ENCODE assay signal across 8 cellular contexts in genomic region chr10:7407368-7408002, GRCh38. TPM values are rescaled to one million over a fixed set of nuclear protein-coding genes. Genes with fewer than 3 reads are reported as not detected.
A peak's percentile ranks its signal among the peaks of the same experiment; 100 is the strongest.
DNase-seq lines count a peak whose midpoint lies in the region; ATAC-seq and TF ChIP-seq lines count a peak whose summit lies in the region.

No MANE protein-coding gene starts in this region.

- H3K27me3 ChIP-seq in breast epithelium (peaks cover 0 to 11% of the 10 kb centered on the region in 2 donors), mucosa of stomach (ENCODE audit: control insufficient read depth, insufficient read depth, low read length) (peaks cover 50% of the 10 kb centered on the region), upper lobe of right lung (peaks cover 13% of the 10 kb centered on the region)

- no peaks in the 10 kb centered on the region for H3K9me3 ChIP-seq in breast epithelium
- no peaks in the 10 kb centered on the region for H3K9me3 ChIP-seq in mucosa of stomach (ENCODE audit: control insufficient read depth, low read length)
- H3K9me3 ChIP-seq in upper lobe of right lung = no peaks in the 10 kb centered on the region
- H3K9me3 ChIP-seq in OCI-LY7 (ENCODE audit: low read length) = no peaks in the 10 kb centered on the region

- peaks cover 9% of the 10 kb centered on the region for H3K4me1 Mint-ChIP-seq in MCF 10A (ENCODE audit: insufficient read depth, unreplicated experiment)

- H3K36me3 ChIP-seq in breast epithelium (no peaks in the 10 kb centered on the region), mucosa of stomach (ENCODE audit: control insufficient read depth, insufficient read depth, low read length) (no peaks in the 10 kb centered on the region), upper lobe of right lung (no peaks in the 10 kb centered on the region), OCI-LY7 (ENCODE audit: insufficient read depth, low read length) (no peaks in the 10 kb centered on the region)

- H3K4me2 ChIP-seq in OCI-LY7 (ENCODE audit: low read length) = no peak overlapping the region

- H3K9ac ChIP-seq in mucosa of stomach (ENCODE audit: low read length) = peak overlapping the region; percentile 53

- no peak for TF ChIP-seq CTCF in breast epithelium (IDR thresholded peaks at IDR 0.05)
- no peak for TF ChIP-seq CTCF in MCF 10A (IDR thresholded peaks at IDR 0.05; ENCODE audit: unreplicated experiment)
- no peak for TF ChIP-seq CTCF in coronary artery (IDR thresholded peaks at IDR 0.05)
- TF ChIP-seq CTCF in upper lobe of right lung (IDR thresholded peaks at IDR 0.05) = no peak
- TF ChIP-seq CTCF in OCI-LY7 (conservative IDR thresholded peaks at IDR 0.05; ENCODE audit: low read length) = no peak

- H3K27me3 Mint-ChIP-seq in MCF 10A (ENCODE audit: insufficient read depth, unreplicated experiment) = no peaks in the 10 kb centered on the region

- H3K4me3 ChIP-seq in breast epithelium (peak overlapping the region; percentile 65 to 90 (median 78)), coronary artery (peak overlapping the region; percentile 78), mucosa of stomach (ENCODE audit: low read length) (peak overlapping the region; percentile 67), upper lobe of right lung (peak overlapping the region; percentile 69), OCI-LY7 (ENCODE audit: low read depth, low read length, poor library complexity, severe bottlenecking) (no peak overlapping the region)

- DNase-seq in breast epithelium (ENCODE audit: low spot score in 2 of 2) (no peak), MCF 10A (ENCODE audit: unreplicated experiment) (no peak), coronary artery (ENCODE audit: low spot score) (peak; percentile 73), upper lobe of right lung (peak; percentile 65), OCI-LY7 (ENCODE audit: low spot score) (no peak), NCI-H1436 treated with DMSO at 0.1 percent for 48 hours (lab: John Stamatoyannopoulos, UW) (no peak), NCI-H2227 (lab: John Stamatoyannopoulos, UW; ENCODE audit: unreplicated experiment) (no peak)

- peaks cover 22% of the 10 kb centered on the region; the same call in 1 of the 2 replicates for H3K79me2 ChIP-seq in OCI-LY7 (ENCODE audit: insufficient read depth, low read depth, low read length)

- H2AFZ ChIP-seq in OCI-LY7 (ENCODE audit: low read length) = no peak overlapping the region

- H3K9me2 ChIP-seq in OCI-LY7 (ENCODE audit: insufficient read depth, low read length) = no peaks in the 10 kb centered on the region

- POLR2A ChIA-PET in MCF 10A (lab: Yijun Ruan, JAX) (no interaction called here), OCI-LY7 (lab: Charles Lee) (no interaction called here)

- peaks cover 6% of the 10 kb centered on the region for H3K36me3 Mint-ChIP-seq in MCF 10A (ENCODE audit: insufficient read depth, unreplicated experiment)

- H3K27ac Mint-ChIP-seq in MCF 10A (ENCODE audit: low read depth, unreplicated experiment) = no peak overlapping the region

- no peak overlapping the region for H3K4me3 Mint-ChIP-seq in MCF 10A (ENCODE audit: unreplicated experiment)

- no peak for ATAC-seq in upper lobe of right lung

- H3K27ac ChIP-seq in breast epithelium = peak overlapping the region; percentile 75 to 93
- H3K27ac ChIP-seq in coronary artery = peak overlapping the region in 1 of 2 donors; percentile 62
- H3K27ac ChIP-seq in upper lobe of right lung = peak overlapping the region; percentile 55
- H3K27ac ChIP-seq in OCI-LY7 (ENCODE audit: low read depth, low read length, poor library complexity, severe bottlenecking) = no peak overlapping the region

- no TSS peak for BruUV-seq in MCF 10A (replicated peaks; lab: Mats Ljungman, UMichigan)
- no TSS peak for BruUV-seq in OCI-LY7 (replicated peaks; lab: Mats Ljungman, UMichigan)

- no peaks in the 10 kb centered on the region for H4K20me1 ChIP-seq in OCI-LY7 (ENCODE audit: insufficient read depth, low read length)

- intact Hi-C loops in breast epithelium (cut with DNase I; ENCODE audit: low total_unique reads) = loop anchor here (2.0 kb wide), 1 partner anchor 41 kb away; no protein-coding TSS in a partner anchor
- intact Hi-C loops in MCF 10A (cut with micrococcal nuclease) = no loop called here
- intact Hi-C loops in upper lobe of right lung (cut with DNase I) = loop anchor here (5.0 kb wide), 1 partner anchor 140 kb away; no protein-coding TSS in a partner anchor
- intact Hi-C loops in OCI-LY7 (cut with micrococcal nuclease; ENCODE audit: unreplicated experiment) = loop anchor here (2.0 kb wide), 2 partner anchors 147 to 287 kb away; no protein-coding TSS in a partner anchor

- no peak for TF ChIP-seq POLR2A in breast epithelium (IDR thresholded peaks at IDR 0.05)

- H3K4me1 ChIP-seq in breast epithelium = peaks cover 8 to 10% of the 10 kb centered on the region in 2 donors
- peaks cover 8% of the 10 kb centered on the region for H3K4me1 ChIP-seq in mucosa of stomach (ENCODE audit: control insufficient read depth, insufficient read depth, low read length)
- H3K4me1 ChIP-seq in upper lobe of right lung = peaks cover 36% of the 10 kb centered on the region
- H3K4me1 ChIP-seq in OCI-LY7 (ENCODE audit: insufficient read depth, low read length, poor library complexity, severe bottlenecking) = peaks cover 16% of the 10 kb centered on the region

- no peaks in the 10 kb centered on the region for H3K9me3 Mint-ChIP-seq in MCF 10A (ENCODE audit: unreplicated experiment)

- CTCF ChIA-PET in MCF 10A (lab: Yijun Ruan, JAX) = no interaction called here
- CTCF ChIA-PET in OCI-LY7 (lab: Charles Lee; ENCODE audit: unreplicated experiment) = no interaction called here

RNA-seq across cellular contexts. Expression of gene SFMBT2, which starts 3.3 kb away (rescaled TPM):
- total RNA-seq in breast epithelium (10 to 100 TPM in 2 of 3 donors, 1 to 10 TPM in 1; 3.5 to 32.8 (median 22.8) TPM), MCF 10A (2022) (5.8 and 7.4 TPM in 2 replicates), upper lobe of right lung (16.1 TPM), OCI-LY7 (2022) (7.0 and 8.3 TPM in 2 replicates)
- total RNA-seq in OCI-LY7 (2014; rRNA removed; shearing (Covaris generic)) = 5.1 and 7.9 TPM in 2 replicates

Comparison
In these comparisons a context has a peak if more than half of its experiments do, and no peak if none do; other contexts are left out.
1. DNase-seq: peak in coronary artery (single experiment) and upper lobe of right lung (single experiment); none in breast epithelium (0 of 2), MCF 10A (single experiment), OCI-LY7 (single experiment), NCI-H1436 treated with DMSO at 0.1 percent for 48 hours (single experiment) and NCI-H2227 (single experiment).